ENCODE assay signal across 28 cellular contexts in genomic region chr21:24014381-24014780, GRCh38.
DNase-seq lines count a peak whose midpoint lies in the region; ATAC-seq and TF ChIP-seq lines count a peak whose summit lies in the region.
"Had no signal": no experiment of that assay in that cellular context is flagged by ENCODE, and none has a peak within 500 bp of the region (broad histone marks: within the 10 kb centered on the region; RNA-seq: fewer than 3 reads in every experiment).

No MANE protein-coding gene starts in this region.

- H3K27ac ChIP-seq in IMR-90 (ENCODE audit: insufficient read depth, low read length): no peak overlapping the region
- H3K27ac ChIP-seq: ascending aorta, esophagus squamous epithelium, pancreas had no signal

- no peak for DNase-seq in BE2C
- no peak for DNase-seq in IMR-90
- DNase-seq in cardiac fibroblast (ENCODE audit: low read depth in 2 of 2): peak in 1 of 2 donors; percentile 6
- no peak for DNase-seq in neural crest cell (ENCODE audit: low read depth, low spot score)
- no peak for DNase-seq in mucosa of descending colon
- DNase-seq in natural killer cell treated with Interleukin-12 subunit alpha and Interleukin-12 subunit beta and Interleukin-15 and Interleukin-18, amount 100 ng/mL, for 72 hours (ENCODE audit: low spot score): no peak
- no peak for DNase-seq in NCI-H345 treated with DMSO at 0.1 percent for 48 hours (lab: John Stamatoyannopoulos, UW; ENCODE audit: unreplicated experiment)
- DNase-seq: activated CD4-positive, alpha-beta T cell treated with anti-CD3 and anti-CD28 coated beads for 48 hours; CD8-positive, alpha-beta memory T cell; cerebellar nuclear complex; DMS153; effector CD8-positive, alpha-beta T cell; esophagus squamous epithelium; KBM-7; left cardiac atrium; mesendoderm; naive thymus-derived CD8-positive, alpha-beta T cell; NCI-H187 treated with DMSO at 0.1 percent for 48 hours; NCI-H774; pancreas; SHP77 treated with DMSO at 0.1 percent for 48 hours; stimulated activated CD4-positive, alpha-beta T cell treated with anti-CD3 and anti-CD28 coated beads, Interleukin-15, amount 100 ng/mL, for 24 hours; T-helper 1 cell had no signal

- H3K9me3 ChIP-seq in BE2C (no peaks in the 10 kb centered on the region), IMR-90 (ENCODE audit: control insufficient read depth, insufficient read depth, low read length) (no peaks in the 10 kb centered on the region), mucosa of descending colon (peaks cover 54% of the 10 kb centered on the region)
- H3K9me3 ChIP-seq: esophagus squamous epithelium, pancreas had no signal

- no peaks in the 10 kb centered on the region for H3K27me3 ChIP-seq in BE2C
- no peaks in the 10 kb centered on the region for H3K27me3 ChIP-seq in IMR-90 (ENCODE audit: control insufficient read depth, insufficient read depth, low read length)
- H3K27me3 ChIP-seq: ascending aorta, esophagus squamous epithelium, pancreas had no signal

- POLR2A ChIA-PET in IMR-90 (lab: Charles Lee; ENCODE audit: unreplicated experiment): no interaction called here

- H3K4me2 ChIP-seq in IMR-90 (ENCODE audit: low read depth, low read length): no peak overlapping the region

- ATAC-seq in IMR-90 (ENCODE audit: low read depth) (no peak), mucosa of descending colon (no peak)
- ATAC-seq in natural killer cell treated with Interleukin-12 subunit alpha and Interleukin-12 subunit beta and Interleukin-15 and Interleukin-18, amount 100 ng/mL, for 72 hours: no peak
- ATAC-seq: HCT116; left cardiac atrium; naive thymus-derived CD8-positive, alpha-beta T cell; pancreas; sciatic nerve had no signal

- H4K5ac ChIP-seq in IMR-90 (ENCODE audit: low read depth, low read length): no peak overlapping the region

- no peaks in the 10 kb centered on the region for H3K27me3 Mint-ChIP-seq in neural crest cell (ENCODE audit: low read depth)
- no peaks in the 10 kb centered on the region for H3K27me3 Mint-ChIP-seq in natural killer cell treated with Interleukin-12 subunit alpha and Interleukin-12 subunit beta and Interleukin-15 and Interleukin-18, amount 100 ng/mL, for 72 hours
- H3K27me3 Mint-ChIP-seq: activated naive CD4-positive, alpha-beta T cell treated with anti-CD3 and anti-CD28 coated beads, Interleukin-2, amount 50 U/mL, for 24 hours; CD8-positive, alpha-beta memory T cell; naive thymus-derived CD8-positive, alpha-beta T cell had no signal

- no peak overlapping the region for H3K23ac ChIP-seq in IMR-90 (ENCODE audit: low read depth, low read length)

- no peak overlapping the region for H3K4me3 Mint-ChIP-seq in neural crest cell
- H3K4me3 Mint-ChIP-seq in natural killer cell treated with Interleukin-12 subunit alpha and Interleukin-12 subunit beta and Interleukin-15 and Interleukin-18, amount 100 ng/mL, for 72 hours: no peak overlapping the region
- H3K4me3 Mint-ChIP-seq: activated naive CD4-positive, alpha-beta T cell treated with anti-CD3 and anti-CD28 coated beads, Interleukin-2, amount 50 U/mL, for 24 hours; activated T-helper 1 cell treated with anti-CD3 and anti-CD28 coated beads, Interleukin-12 subunit alpha, Interleukin-12 subunit beta, Interleukin-2, Interleukin-4 antibody, amounts not matched to agents 30 ng/mL and 10 ng/mL and 1 ng/mL, durations not matched to agents 14 hours and 24 hours and 36 hours; CD8-positive, alpha-beta memory T cell; naive thymus-derived CD8-positive, alpha-beta T cell had no signal

- H2BK120ac ChIP-seq in IMR-90 (ENCODE audit: low read depth, low read length): no peak overlapping the region

- H3K56ac ChIP-seq in IMR-90 (ENCODE audit: extremely low read depth, insufficient read depth, low read length): no peak overlapping the region

- H3K18ac ChIP-seq in IMR-90 (ENCODE audit: low read depth, low read length): peak overlapping the region; percentile 78; the same call in 1 of the 2 replicates

- H4K8ac ChIP-seq in IMR-90 (ENCODE audit: low read depth in 2 of 2, low read length in 2 of 2): no peak overlapping the region

- no peak overlapping the region for H3K4ac ChIP-seq in IMR-90 (ENCODE audit: low read depth, low read length)

- no peaks in the 10 kb centered on the region for H3K36me3 ChIP-seq in BE2C
- H3K36me3 ChIP-seq in IMR-90 (ENCODE audit: control insufficient read depth, insufficient read depth, low read length): no peaks in the 10 kb centered on the region
- H3K36me3 ChIP-seq in mucosa of descending colon (ENCODE audit: low read depth): no peaks in the 10 kb centered on the region
- H3K36me3 ChIP-seq: ascending aorta, esophagus squamous epithelium, pancreas had no signal

- H3K27ac Mint-ChIP-seq in neural crest cell (ENCODE audit: unreplicated experiment): no peak overlapping the region
- no peak overlapping the region for H3K27ac Mint-ChIP-seq in natural killer cell treated with Interleukin-12 subunit alpha and Interleukin-12 subunit beta and Interleukin-15 and Interleukin-18, amount 100 ng/mL, for 72 hours
- H3K27ac Mint-ChIP-seq: activated naive CD4-positive, alpha-beta T cell treated with anti-CD3 and anti-CD28 coated beads, Interleukin-2, amount 50 U/mL, for 24 hours; activated T-helper 1 cell treated with anti-CD3 and anti-CD28 coated beads, Interleukin-12 subunit alpha, Interleukin-12 subunit beta, Interleukin-2, Interleukin-4 antibody, amounts not matched to agents 30 ng/mL and 10 ng/mL and 1 ng/mL, durations not matched to agents 14 hours and 24 hours and 36 hours; CD8-positive, alpha-beta memory T cell; naive thymus-derived CD8-positive, alpha-beta T cell had no signal

- no peak overlapping the region for H3K9ac ChIP-seq in IMR-90 (ENCODE audit: low read depth, low read length)

- no peaks in the 10 kb centered on the region for H4K20me1 ChIP-seq in IMR-90 (ENCODE audit: insufficient read depth, low read length)

- peak overlapping the region; percentile 45; the same call in 1 of the 2 replicates for H2BK20ac ChIP-seq in IMR-90 (ENCODE audit: low read depth, low read length)

- no peaks in the 10 kb centered on the region for H3K9me1 ChIP-seq in IMR-90 (ENCODE audit: insufficient read depth, low read length)

- TF ChIP-seq RAD21 in IMR-90 (IDR thresholded peaks at IDR 0.05; ENCODE audit: low read length): no peak

- peaks cover 11% of the 10 kb centered on the region for H3K9me3 Mint-ChIP-seq in neural crest cell
- peaks cover 10% of the 10 kb centered on the region for H3K9me3 Mint-ChIP-seq in natural killer cell treated with Interleukin-12 subunit alpha and Interleukin-12 subunit beta and Interleukin-15 and Interleukin-18, amount 100 ng/mL, for 72 hours

- H3K36me3 Mint-ChIP-seq in neural crest cell (ENCODE audit: low read depth): no peaks in the 10 kb centered on the region
- H3K36me3 Mint-ChIP-seq in natural killer cell treated with Interleukin-12 subunit alpha and Interleukin-12 subunit beta and Interleukin-15 and Interleukin-18, amount 100 ng/mL, for 72 hours: peaks cover 5% of the 10 kb centered on the region
- H3K36me3 Mint-ChIP-seq: activated naive CD4-positive, alpha-beta T cell treated with anti-CD3 and anti-CD28 coated beads, Interleukin-2, amount 50 U/mL, for 24 hours; CD8-positive, alpha-beta memory T cell had no signal

- intact Hi-C loops in IMR-90 (cut with micrococcal nuclease): no loop called here
- intact Hi-C loops in mucosa of descending colon (cut with DNase I, micrococcal nuclease): no loop called here

- H3K4me1 ChIP-seq in BE2C (no peaks in the 10 kb centered on the region), IMR-90 (ENCODE audit: control insufficient read depth, insufficient read depth, low read length) (no peaks in the 10 kb centered on the region), mucosa of descending colon (ENCODE audit: low read depth) (no peaks in the 10 kb centered on the region)
- H3K4me1 ChIP-seq: ascending aorta, esophagus squamous epithelium, pancreas had no signal

- CTCF ChIA-PET in IMR-90 (lab: Yijun Ruan, JAX): interaction anchor here (0.6 to 1.0 kb wide), 3 partner anchors 9 to 657 kb away, joined by 3 to 4 read pairs (median 3); no protein-coding TSS in a partner anchor

- H3K4me1 Mint-ChIP-seq in neural crest cell: no peaks in the 10 kb centered on the region
- no peaks in the 10 kb centered on the region for H3K4me1 Mint-ChIP-seq in natural killer cell treated with Interleukin-12 subunit alpha and Interleukin-12 subunit beta and Interleukin-15 and Interleukin-18, amount 100 ng/mL, for 72 hours (ENCODE audit: low read depth in 2 of 2)
- H3K4me1 Mint-ChIP-seq: activated naive CD4-positive, alpha-beta T cell treated with anti-CD3 and anti-CD28 coated beads, Interleukin-2, amount 50 U/mL, for 24 hours; CD8-positive, alpha-beta memory T cell; naive thymus-derived CD8-positive, alpha-beta T cell had no signal

- TF ChIP-seq CTCF in BE2C (IDR thresholded peaks at IDR 0.05; ENCODE audit: low read depth, low read length): peak; percentile 15; the same call in 1 of the 2 replicates
- TF ChIP-seq CTCF in IMR-90 (conservative IDR thresholded peaks at IDR 0.05; ENCODE audit: low read depth, low read length): 0 out of 2 replicates have a peak, but pooled peaks have one; percentile 7
- peak; percentile 28 for TF ChIP-seq CTCF in cardiac fibroblast (IDR thresholded peaks at IDR 0.05; ENCODE audit: low read depth, low read length)
- peak; percentile 44 for TF ChIP-seq CTCF in neural crest cell (conservative IDR thresholded peaks at IDR 0.05)
- no peak for TF ChIP-seq CTCF in mucosa of descending colon (IDR thresholded peaks at IDR 0.05)

- no peak overlapping the region for H3K14ac ChIP-seq in IMR-90 (replicated peaks; ENCODE audit: low read depth, low read length)

- no peak overlapping the region for H2AK9ac ChIP-seq in IMR-90 (replicated peaks; ENCODE audit: low read depth, low read length, poor library complexity)

- H2BK15ac ChIP-seq in IMR-90 (ENCODE audit: low read depth, low read length): no peak overlapping the region

- H3K4me3 ChIP-seq in BE2C (ENCODE audit: low read depth, low read length): no peak overlapping the region
- no peak overlapping the region for H3K4me3 ChIP-seq in IMR-90 (ENCODE audit: insufficient read depth, low read depth, low read length)
- H3K4me3 ChIP-seq in cardiac fibroblast (replicated peaks in 1 of 2; ENCODE audit: low read depth in 2 of 2, low read length in 2 of 2): no peak overlapping the region
- no peak overlapping the region for H3K4me3 ChIP-seq in mucosa of descending colon
- H3K4me3 ChIP-seq: ascending aorta, esophagus squamous epithelium, pancreas had no signal

- no peak overlapping the region for H4K91ac ChIP-seq in IMR-90 (ENCODE audit: insufficient read depth, low read depth, low read length)

- WGBS in IMR-90 (ENCODE audit: extremely low coverage in 2 of 2, insufficient read length in 1 of 2), 2 experiments: no CpG with 5 or more reads among the region's 1 CpG

- in situ Hi-C loops in IMR-90 (cut with MboI; ENCODE audit: low sequenced_read_pairs): no loop called here

- no peak for TF ChIP-seq POLR2A in IMR-90 (IDR thresholded peaks at IDR 0.05; ENCODE audit: low read depth, low read length)

- H3K79me1 ChIP-seq in IMR-90 (ENCODE audit: low read depth in 1 of 2, low read length in 2 of 2): no peaks in the 10 kb centered on the region

- no TSS peak for BruUV-seq in IMR-90 (replicated peaks; lab: Mats Ljungman, UMichigan)

- H2AFZ ChIP-seq in IMR-90 (replicated peaks; ENCODE audit: low read length, poor library complexity): no peak overlapping the region

- no peak overlapping the region for H2AK5ac ChIP-seq in IMR-90 (ENCODE audit: low read depth, low read length)

- dilution Hi-C loops in IMR-90 (cut with HindIII; ENCODE audit: low sequenced_read_pairs, unreplicated experiment): no loop called here

- peak overlapping the region; percentile 45 for H2BK5ac ChIP-seq in IMR-90 (ENCODE audit: low read depth, low read length, poor library complexity, severe bottlenecking)
